ENCODE assay signal across 10 cellular contexts in genomic region chr22:20741634-20742581, GRCh38. TPM values are rescaled to one million over a fixed set of nuclear protein-coding genes. Genes with fewer than 3 reads are reported as not detected.
DNase-seq lines count a peak whose midpoint lies in the region; ATAC-seq and TF ChIP-seq lines count a peak whose summit lies in the region.
"Had no signal": no experiment of that assay in that cellular context is flagged by ENCODE, and none has a peak within 500 bp of the region (broad histone marks: within the 10 kb centered on the region; RNA-seq: fewer than 3 reads in every experiment).

No MANE protein-coding gene starts in this region.

- H3K4me3 ChIP-seq in CD4-positive, alpha-beta memory T cell (ENCODE audit: low read length in 2 of 2), result no peak overlapping the region
- no peak overlapping the region for H3K4me3 ChIP-seq in body of pancreas
- H3K4me3 ChIP-seq in liver (ENCODE audit: low read depth in 1 of 3, low read length in 3 of 3), result no peak overlapping the region
- H3K4me3 ChIP-seq in testis, result no peak overlapping the region
- H3K4me3 ChIP-seq: SJSA1, skin epidermis had no signal

- no peak overlapping the region for H2BK120ac ChIP-seq in H9 (ENCODE audit: low read depth, low read length, poor library complexity, severe bottlenecking)

- ATAC-seq in body of pancreas (peak; percentile 38), GM21529 (IDR thresholded peaks at IDR 0.05; ENCODE audit: unreplicated experiment) (no peak)

- H4K91ac ChIP-seq in H9 (ENCODE audit: insufficient read length, low read depth, low read length), result no peak overlapping the region

- H3K56ac ChIP-seq in H9 (ENCODE audit: insufficient read length, low read depth, low read length), result no peak overlapping the region

- no peaks in the 10 kb centered on the region for H3K79me2 ChIP-seq in H9 (ENCODE audit: insufficient read depth, low read length)

- H3K27ac Mint-ChIP-seq in CD4-positive, alpha-beta memory T cell, result peak overlapping the region in 1 of 7 donors; percentile 62
- H3K27ac Mint-ChIP-seq in H9, result no peak overlapping the region

- H2AFZ ChIP-seq in H9 (ENCODE audit: low read length), result no peak overlapping the region

- peak; percentile 41 to 50 (median 47) for DNase-seq in CD4-positive, alpha-beta memory T cell
- no peak for DNase-seq in H9
- peak; percentile 38 for DNase-seq in RWPE1 (ENCODE audit: low spot score)
- DNase-seq in body of pancreas, result peak; percentile 35 to 72 (median 58)
- peak; percentile 33 for DNase-seq in testis
- no peak for DNase-seq in NCI-H2107 (lab: John Stamatoyannopoulos, UW)

- no peaks in the 10 kb centered on the region for H3K9me3 ChIP-seq in CD4-positive, alpha-beta memory T cell (ENCODE audit: control insufficient read depth in 1 of 2, low read length in 2 of 2)
- H3K9me3 ChIP-seq in H9 (ENCODE audit: control insufficient read depth, low read depth, low read length) (no peaks in the 10 kb centered on the region), body of pancreas (no peaks in the 10 kb centered on the region), liver (ENCODE audit: control insufficient read depth in 4 of 4, low read length in 3 of 4) (no peaks in the 10 kb centered on the region), testis (no peaks in the 10 kb centered on the region)
- H3K9me3 ChIP-seq: SJSA1 had no signal

- no peak overlapping the region for H4K5ac ChIP-seq in H9 (ENCODE audit: insufficient read length, low read depth, low read length)

- no CpG with 5 or more reads among the region's 16 CpGs for WGBS in H9 (ENCODE audit: extremely low coverage, insufficient read length, low lambda C conversion rate)
- 54 to 55% methylated on average over 12 to 16 of the region's 16 CpGs for WGBS in body of pancreas, 2 donors
- 67% methylated on average over 16 of the region's 16 CpGs for WGBS in liver
- WGBS in testis, 2 donors, result 72 to 80% methylated on average over 13 to 16 of the region's 16 CpGs

- no peaks in the 10 kb centered on the region for H3K79me1 ChIP-seq in H9 (ENCODE audit: insufficient read depth, low read depth, low read length, poor library complexity, severe bottlenecking)

- TF ChIP-seq RAD21 in liver (IDR thresholded peaks at IDR 0.05), result peak; percentile 82 to 86

- no peaks in the 10 kb centered on the region for H3K27me3 ChIP-seq in CD4-positive, alpha-beta memory T cell (ENCODE audit: insufficient read depth, low read length)
- H3K27me3 ChIP-seq in H9 (ENCODE audit: insufficient read depth, low read length) (no peaks in the 10 kb centered on the region), body of pancreas (no peaks in the 10 kb centered on the region), liver (ENCODE audit: control insufficient read depth in 4 of 4, insufficient read depth in 4 of 4, low read length in 3 of 4) (no peaks in the 10 kb centered on the region), testis (no peaks in the 10 kb centered on the region)
- H3K27me3 ChIP-seq: SJSA1 had no signal

- no peak overlapping the region for H3T11ph ChIP-seq in H9 (ENCODE audit: low read length)

- no peak overlapping the region for H3K18ac ChIP-seq in H9 (ENCODE audit: insufficient read length, low read depth, low read length)

- H3K27ac ChIP-seq in CD4-positive, alpha-beta memory T cell (ENCODE audit: low read depth, low read length), result no peak overlapping the region
- no peak overlapping the region for H3K27ac ChIP-seq in H9 (ENCODE audit: insufficient read length, low read depth, low read length)
- no peak overlapping the region for H3K27ac ChIP-seq in RWPE1
- H3K27ac ChIP-seq in body of pancreas, result no peak overlapping the region
- no peak overlapping the region for H3K27ac ChIP-seq in liver (ENCODE audit: low read depth in 1 of 2, low read length in 2 of 2)
- H3K27ac ChIP-seq in testis, result no peak overlapping the region
- H3K27ac ChIP-seq: SJSA1, skin epidermis had no signal

- no peak overlapping the region for H3K14ac ChIP-seq in H9 (ENCODE audit: insufficient read depth, low read length)

- H4K8ac ChIP-seq in H9 (replicated peaks; ENCODE audit: insufficient read length, low read depth, low read length), result no peak overlapping the region

- H3K36me3 ChIP-seq in CD4-positive, alpha-beta memory T cell (ENCODE audit: insufficient read depth, low read length), result peaks cover 34% of the 10 kb centered on the region
- H3K36me3 ChIP-seq in body of pancreas (replicated peaks in 1 of 2; ENCODE audit: insufficient read depth in 1 of 2, low read depth in 2 of 2) (peaks cover 0 to 6% of the 10 kb centered on the region in 2 donors), liver (ENCODE audit: control insufficient read depth in 4 of 4, insufficient read depth in 3 of 4, low read depth in 1 of 4, low read length in 3 of 4) (peaks cover 10 to 37% (median 18%) of the 10 kb centered on the region in 4 donors), testis (ENCODE audit: low read depth, missing control alignments) (no peaks in the 10 kb centered on the region)

- H3K4me2 ChIP-seq in H9 (ENCODE audit: insufficient read depth, insufficient read length, low read length), result no peak overlapping the region

- H3K4me1 Mint-ChIP-seq in CD4-positive, alpha-beta memory T cell, result peaks cover 0 to 2% (median 0%) of the 10 kb centered on the region in 4 donors
- no peaks in the 10 kb centered on the region for H3K4me1 Mint-ChIP-seq in H9

- H2BK15ac ChIP-seq in H9 (ENCODE audit: low read depth, low read length), result no peak overlapping the region

- H3K9me3 Mint-ChIP-seq in CD4-positive, alpha-beta memory T cell, result no peaks in the 10 kb centered on the region
- H3K9me3 Mint-ChIP-seq in H9, result peaks cover 6 to 7% of the 10 kb centered on the region in 2 experiments; a peak in 4 of 5 replicates

- TF ChIP-seq POLR2A in body of pancreas (IDR thresholded peaks at IDR 0.05), result no peak
- no peak for TF ChIP-seq POLR2A in testis (IDR thresholded peaks at IDR 0.05)

- intact Hi-C loops in CD4-positive, alpha-beta memory T cell (cut with micrococcal nuclease), result loop anchor here (1.0 to 5.0 kb wide), 2 partner anchors 324 to 585 kb away; no protein-coding TSS in a partner anchor
- intact Hi-C loops in body of pancreas (cut with DNase I) (no loop called here), testis (cut with DNase I; ENCODE audit: low total_unique reads) (no loop called here)

- H4K20me1 ChIP-seq in H9 (ENCODE audit: control insufficient read depth, insufficient read depth, insufficient read length), result no peaks in the 10 kb centered on the region

- no peak overlapping the region for H2BK20ac ChIP-seq in H9 (ENCODE audit: low read depth, low read length, poor library complexity, severe bottlenecking)

- CTCF ChIA-PET in CD4-positive, alpha-beta memory T cell (lab: Charles Lee; ENCODE audit: partially characterized antibody), result interaction anchor here (0.7 to 2.9 kb wide), 14 partner anchors 8 to 324 kb away, joined by 3 to 15 read pairs (median 4); no protein-coding TSS in a partner anchor
- CTCF ChIA-PET in RWPE1 (lab: Yijun Ruan, JAX), result interaction anchor here (0.6 to 1.4 kb wide), 4 partner anchors 10 to 318 kb away, joined by 3 to 5 read pairs (median 4); no protein-coding TSS in a partner anchor

- H2BK12ac ChIP-seq in H9 (ENCODE audit: insufficient read length, low read depth, low read length), result no peak overlapping the region

- no peaks in the 10 kb centered on the region for H3K4me1 ChIP-seq in CD4-positive, alpha-beta memory T cell (ENCODE audit: insufficient read depth, low read length)
- no peaks in the 10 kb centered on the region for H3K4me1 ChIP-seq in H9 (ENCODE audit: insufficient read depth, low read length)
- no peaks in the 10 kb centered on the region for H3K4me1 ChIP-seq in body of pancreas
- H3K4me1 ChIP-seq in liver (ENCODE audit: control insufficient read depth in 4 of 4, insufficient read depth in 4 of 4, low read length in 3 of 4), result peaks cover 0 to 5% (median 2%) of the 10 kb centered on the region in 4 donors
- no peaks in the 10 kb centered on the region for H3K4me1 ChIP-seq in testis
- H3K4me1 ChIP-seq: SJSA1 had no signal

- no peak overlapping the region for H3K23ac ChIP-seq in H9 (ENCODE audit: insufficient read length, low read depth, low read length)

- TF ChIP-seq CTCF in H9 (conservative IDR thresholded peaks at IDR 0.05), result peak; percentile 84
- peak; percentile 74 for TF ChIP-seq CTCF in RWPE1 (conservative IDR thresholded peaks at IDR 0.05; ENCODE audit: low read depth)
- peak; percentile 34 to 77 (median 68) for TF ChIP-seq CTCF in body of pancreas (IDR thresholded peaks at IDR 0.05)
- TF ChIP-seq CTCF in liver (IDR thresholded peaks at IDR 0.05; ENCODE audit: low read depth, low read length, missing input control), result peak; percentile 69
- TF ChIP-seq CTCF in testis (IDR thresholded peaks at IDR 0.05), result peak in 1 of 3 experiments; percentile 45

- no peak overlapping the region for H2BK5ac ChIP-seq in H9 (ENCODE audit: insufficient read length, low read length)

- H2AK5ac ChIP-seq in H9 (ENCODE audit: insufficient read length, low read length), result no peak overlapping the region

- H3K4ac ChIP-seq in H9 (ENCODE audit: low read depth, low read length), result no peak overlapping the region

- H3K4me3 Mint-ChIP-seq in CD4-positive, alpha-beta memory T cell, result no peak overlapping the region
- no peak overlapping the region for H3K4me3 Mint-ChIP-seq in H9

- POLR2A ChIA-PET in CD4-positive, alpha-beta memory T cell (lab: Charles Lee; ENCODE audit: partially characterized antibody), result interaction anchor here (0.6 to 1.4 kb wide), 2 partner anchors 313 to 620 kb away, joined by 3 to 4 read pairs; no protein-coding TSS in a partner anchor
- POLR2A ChIA-PET in RWPE1 (lab: Yijun Ruan, JAX; ENCODE audit: low non-redundant PET), result no interaction called here

- H3K9ac ChIP-seq in H9 (ENCODE audit: extremely low read depth, insufficient read length, low read length) (no peak overlapping the region), liver (ENCODE audit: low read depth in 1 of 2, low read length in 2 of 2) (no peak overlapping the region)

- H3K36me3 Mint-ChIP-seq in CD4-positive, alpha-beta memory T cell, result peaks cover 41 to 66% of the 10 kb centered on the region in 2 donors
- H3K36me3 Mint-ChIP-seq in H9 (ENCODE audit: insufficient read depth in 1 of 3, low read depth in 3 of 3), result peaks cover 15 to 52% (median 22%) of the 10 kb centered on the region in 3 experiments

- H3K27me3 Mint-ChIP-seq in CD4-positive, alpha-beta memory T cell, result no peaks in the 10 kb centered on the region
- H3K27me3 Mint-ChIP-seq in H9 (ENCODE audit: low read depth), result no peaks in the 10 kb centered on the region

- no peaks in the 10 kb centered on the region for H3K23me2 ChIP-seq in H9 (ENCODE audit: insufficient read length, low read depth, low read length, poor library complexity, severe bottlenecking)

TF ChIP-seq in liver, 16 proteins besides CTCF, POLR2A, EP300 and RAD21 (continues in another document):
- TF ChIP-seq MAX (IDR thresholded peaks at IDR 0.05) (no peak), EGR1 (IDR thresholded peaks at IDR 0.05; ENCODE audit: low read depth in 2 of 2) (no peak), YY1 (IDR thresholded peaks at IDR 0.05) (no peak)

RNA-seq across cellular contexts. Expression of gene SERPIND1, which starts 32.0 kb away (rescaled TPM):
- not detected for total RNA-seq in CD4-positive, alpha-beta memory T cell
- polyA plus RNA-seq in CD4-positive, alpha-beta memory T cell, result under 1 TPM; 0.07 to 0.29 TPM
- total RNA-seq in H9 (2021), result not detected in 2 replicates
- not detected for total RNA-seq in body of pancreas
- total RNA-seq in liver, result 100 to 1,000 TPM; 117 to 176 TPM
- polyA plus RNA-seq in liver, result 100 to 1,000 TPM; 166 to 173 TPM
- total RNA-seq in testis, result under 1 TPM; 0.16 to 0.25 TPM
- 0.78 TPM for polyA plus RNA-seq in testis (ENCODE audit: insufficient read depth, low read depth, low replicate concordance)
- total RNA-seq: SJSA1 had no signal

Comparison
In these comparisons a context has a peak if more than half of its experiments do, and no peak if none do; other contexts are left out.
1. DNase-seq: peak in CD4-positive, alpha-beta memory T cell (5 of 5), RWPE1 (single experiment), body of pancreas (4 of 4) and testis (single experiment); none in H9 (single experiment) and NCI-H2107 (single experiment).
2. RNA of gene SERPIND1, which starts 32.0 kb away (total RNA-seq): 117 to 176 TPM in liver; not detected in body of pancreas, 0.16 to 0.25 TPM in testis, not detected in CD4-positive, alpha-beta memory T cell and not detected in H9; every median in the first group is over 10 times any median in the second.